1 cellular context compared by ENCODE assay signal in the genomic region with DNA sequence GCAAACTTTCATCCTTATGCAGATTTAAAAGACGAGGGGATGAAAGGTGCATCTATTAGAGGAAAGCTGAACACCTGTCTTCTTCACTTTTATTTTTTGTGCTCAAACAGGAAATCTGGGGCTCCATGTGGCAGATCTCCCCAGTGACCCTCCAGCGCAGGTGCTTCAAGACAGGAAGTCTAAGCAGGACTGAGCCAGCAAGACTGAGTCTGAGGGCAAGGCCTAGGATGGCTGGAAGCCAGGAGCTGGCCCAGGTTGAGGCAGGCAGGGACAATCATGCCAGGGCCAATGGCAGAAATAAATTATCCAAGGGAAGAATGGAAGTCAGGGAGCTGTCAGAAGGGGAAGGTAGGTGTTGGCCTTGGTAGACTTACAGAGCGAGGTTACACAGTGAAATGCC.
TF ChIP-seq lines count a peak whose summit lies in the region.

No MANE protein-coding gene starts in this region.

TF ChIP-seq in SK-N-SH, 30 proteins besides CTCF, POLR2A, EP300 and RAD21 (continued from another document):
- TF ChIP-seq, protein P1, sequence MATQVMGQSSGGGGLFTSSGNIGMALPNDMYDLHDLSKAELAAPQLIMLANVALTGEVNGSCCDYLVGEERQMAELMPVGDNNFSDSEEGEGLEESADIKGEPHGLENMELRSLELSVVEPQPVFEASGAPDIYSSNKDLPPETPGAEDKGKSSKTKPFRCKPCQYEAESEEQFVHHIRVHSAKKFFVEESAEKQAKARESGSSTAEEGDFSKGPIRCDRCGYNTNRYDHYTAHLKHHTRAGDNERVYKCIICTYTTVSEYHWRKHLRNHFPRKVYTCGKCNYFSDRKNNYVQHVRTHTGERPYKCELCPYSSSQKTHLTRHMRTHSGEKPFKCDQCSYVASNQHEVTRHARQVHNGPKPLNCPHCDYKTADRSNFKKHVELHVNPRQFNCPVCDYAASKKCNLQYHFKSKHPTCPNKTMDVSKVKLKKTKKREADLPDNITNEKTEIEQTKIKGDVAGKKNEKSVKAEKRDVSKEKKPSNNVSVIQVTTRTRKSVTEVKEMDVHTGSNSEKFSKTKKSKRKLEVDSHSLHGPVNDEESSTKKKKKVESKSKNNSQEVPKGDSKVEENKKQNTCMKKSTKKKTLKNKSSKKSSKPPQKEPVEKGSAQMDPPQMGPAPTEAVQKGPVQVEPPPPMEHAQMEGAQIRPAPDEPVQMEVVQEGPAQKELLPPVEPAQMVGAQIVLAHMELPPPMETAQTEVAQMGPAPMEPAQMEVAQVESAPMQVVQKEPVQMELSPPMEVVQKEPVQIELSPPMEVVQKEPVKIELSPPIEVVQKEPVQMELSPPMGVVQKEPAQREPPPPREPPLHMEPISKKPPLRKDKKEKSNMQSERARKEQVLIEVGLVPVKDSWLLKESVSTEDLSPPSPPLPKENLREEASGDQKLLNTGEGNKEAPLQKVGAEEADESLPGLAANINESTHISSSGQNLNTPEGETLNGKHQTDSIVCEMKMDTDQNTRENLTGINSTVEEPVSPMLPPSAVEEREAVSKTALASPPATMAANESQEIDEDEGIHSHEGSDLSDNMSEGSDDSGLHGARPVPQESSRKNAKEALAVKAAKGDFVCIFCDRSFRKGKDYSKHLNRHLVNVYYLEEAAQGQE (IDR thresholded peaks at IDR 0.05; ENCODE audit: low read depth, low read length), result no peak
- TF ChIP-seq ELF1 (IDR thresholded peaks at IDR 0.05) (no peak), TAF1 (IDR thresholded peaks at IDR 0.05; ENCODE audit: borderline replicate concordance, low read depth, low read length) (no peak), RXRA (IDR thresholded peaks at IDR 0.05; ENCODE audit: borderline replicate concordance, low read depth) (no peak)
- TF ChIP-seq, protein P2, sequence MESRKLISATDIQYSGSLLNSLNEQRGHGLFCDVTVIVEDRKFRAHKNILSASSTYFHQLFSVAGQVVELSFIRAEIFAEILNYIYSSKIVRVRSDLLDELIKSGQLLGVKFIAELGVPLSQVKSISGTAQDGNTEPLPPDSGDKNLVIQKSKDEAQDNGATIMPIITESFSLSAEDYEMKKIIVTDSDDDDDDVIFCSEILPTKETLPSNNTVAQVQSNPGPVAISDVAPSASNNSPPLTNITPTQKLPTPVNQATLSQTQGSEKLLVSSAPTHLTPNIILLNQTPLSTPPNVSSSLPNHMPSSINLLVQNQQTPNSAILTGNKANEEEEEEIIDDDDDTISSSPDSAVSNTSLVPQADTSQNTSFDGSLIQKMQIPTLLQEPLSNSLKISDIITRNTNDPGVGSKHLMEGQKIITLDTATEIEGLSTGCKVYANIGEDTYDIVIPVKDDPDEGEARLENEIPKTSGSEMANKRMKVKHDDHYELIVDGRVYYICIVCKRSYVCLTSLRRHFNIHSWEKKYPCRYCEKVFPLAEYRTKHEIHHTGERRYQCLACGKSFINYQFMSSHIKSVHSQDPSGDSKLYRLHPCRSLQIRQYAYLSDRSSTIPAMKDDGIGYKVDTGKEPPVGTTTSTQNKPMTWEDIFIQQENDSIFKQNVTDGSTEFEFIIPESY (IDR thresholded peaks at IDR 0.05; ENCODE audit: borderline replicate concordance, low read depth), result no peak
